In genomic region chr9:113042884-113043657, GRCh38 we compare ENCODE assay signal across 1 cellular context.
TF ChIP-seq lines count a peak whose summit lies in the region.

No MANE protein-coding gene starts in this region.

TF ChIP-seq in GM23338, 12 proteins besides CTCF, POLR2A, EP300 and RAD21 (continued from another document):
- TF ChIP-seq ZNF462 (CRISPR knock-in tag; IDR thresholded peaks at IDR 0.05) (no peak), CREB1 (CRISPR knock-in tag; IDR thresholded peaks at IDR 0.05; ENCODE audit: low read depth) (no peak), EZH2phosphoT487 (IDR thresholded peaks at IDR 0.05; ENCODE audit: unreplicated experiment) (no peak)
